ENCODE assay signal across 15 cellular contexts in the genomic region with DNA sequence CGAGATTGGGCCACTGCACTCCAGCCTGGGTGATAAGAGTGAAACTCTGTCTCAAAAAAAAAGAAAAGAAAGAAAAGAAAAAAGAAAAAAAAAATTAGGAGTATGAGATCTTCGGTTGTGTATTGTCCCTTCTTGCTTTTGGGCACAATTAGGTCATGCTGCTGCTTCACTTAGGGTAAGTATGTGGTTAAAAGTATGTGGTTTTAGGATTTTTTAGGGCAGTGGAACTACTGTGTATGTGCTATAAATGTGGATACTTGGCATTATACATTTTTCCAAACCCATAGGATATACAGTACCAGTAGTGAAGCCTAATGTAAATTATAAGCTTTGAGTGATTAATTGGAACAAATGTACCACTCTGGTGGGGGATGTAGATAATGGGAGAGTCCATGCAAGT. TPM values are rescaled to one million over a fixed set of nuclear protein-coding genes. Genes with fewer than 3 reads are reported as not detected.
A peak's percentile ranks its signal among the peaks of the same experiment; 100 is the strongest.
DNase-seq lines count a peak whose midpoint lies in the region; ATAC-seq and TF ChIP-seq lines count a peak whose summit lies in the region.
"Had no signal": no experiment of that assay in that cellular context is flagged by ENCODE, and none has a peak within 500 bp of the region (broad histone marks: within the 10 kb centered on the region; RNA-seq: fewer than 3 reads in every experiment).

No MANE protein-coding gene starts in this region.

- no peaks in the 10 kb centered on the region for H4K20me1 ChIP-seq in BLaER1
- no peaks in the 10 kb centered on the region for H4K20me1 ChIP-seq in DOHH2 (ENCODE audit: control insufficient read depth, insufficient read depth, low read depth, low read length)

- peaks cover 32% of the 10 kb centered on the region for H3F3A ChIP-seq in DOHH2 (ENCODE audit: control insufficient read depth, insufficient read depth)

- H3K9ac ChIP-seq in BLaER1 = no peak overlapping the region

- no peak for DNase-seq in activated CD4-positive, alpha-beta memory T cell treated with anti-CD3 and anti-CD28 coated beads, Interleukin-2, amount 10 ng/mL, durations not matched to agents 7 days and 5 days
- DNase-seq in immature natural killer cell = no peak
- DNase-seq in ACHN = no peak
- DNase-seq in AML-193 (lab: John Stamatoyannopoulos, UW) = no peak
- DNase-seq: activated CD8-positive, alpha-beta memory T cell treated with anti-CD3 and anti-CD28 coated beads, Interleukin-2, amount 50 U/mL, for 4 hours; KG1; left ventricle myocardium superior; NCI-H1048; NCI-H2029; NCI-H446 treated with DMSO at 0.1 percent for 48 hours; right cardiac atrium had no signal

- H3K27me3 Mint-ChIP-seq in activated CD4-positive, alpha-beta memory T cell treated with anti-CD3 and anti-CD28 coated beads, Interleukin-2, amount 10 ng/mL, durations not matched to agents 7 days and 5 days = no peaks in the 10 kb centered on the region
- peaks cover 2 to 4% (median 3%) of the 10 kb centered on the region in 3 donors for H3K27me3 Mint-ChIP-seq in immature natural killer cell (ENCODE audit: low read depth in 3 of 3)

- H3K4me1 ChIP-seq in BLaER1 (peaks cover 59% of the 10 kb centered on the region), DOHH2 (ENCODE audit: control insufficient read depth, low read length) (peaks cover 58% of the 10 kb centered on the region)

- peaks cover 14% of the 10 kb centered on the region for H3K9me3 Mint-ChIP-seq in activated CD4-positive, alpha-beta memory T cell treated with anti-CD3 and anti-CD28 coated beads, Interleukin-2, amount 10 ng/mL, durations not matched to agents 7 days and 5 days
- no peaks in the 10 kb centered on the region for H3K9me3 Mint-ChIP-seq in immature natural killer cell

- no peak overlapping the region for H3K4me3 Mint-ChIP-seq in activated CD4-positive, alpha-beta memory T cell treated with anti-CD3 and anti-CD28 coated beads, Interleukin-2, amount 10 ng/mL, durations not matched to agents 7 days and 5 days
- peak overlapping the region in 4 of 5 donors; percentile 51 to 80 (median 70) for H3K4me3 Mint-ChIP-seq in immature natural killer cell

- in situ Hi-C loops in ACHN (cut with HindIII; ENCODE audit: low pct_ligation_motif_present, low pct_unique_long_range_greater_than_20kb, low sequenced_read_pairs) = no loop called here

- H3K27ac Mint-ChIP-seq in activated CD4-positive, alpha-beta memory T cell treated with anti-CD3 and anti-CD28 coated beads, Interleukin-2, amount 10 ng/mL, durations not matched to agents 7 days and 5 days = peak overlapping the region; percentile 90
- peak overlapping the region; percentile 90 to 98 (median 92) for H3K27ac Mint-ChIP-seq in immature natural killer cell

- H3K36me3 Mint-ChIP-seq in activated CD4-positive, alpha-beta memory T cell treated with anti-CD3 and anti-CD28 coated beads, Interleukin-2, amount 10 ng/mL, durations not matched to agents 7 days and 5 days (ENCODE audit: low read depth) = peaks cover 10% of the 10 kb centered on the region
- H3K36me3 Mint-ChIP-seq in immature natural killer cell = no peaks in the 10 kb centered on the region

- H3K4me2 ChIP-seq in BLaER1 (peak overlapping the region; percentile 65; the same call in 1 of the 2 replicates), DOHH2 (ENCODE audit: low read length) (peak overlapping the region; percentile 51)

- peaks cover 60% of the 10 kb centered on the region for H3K4me1 Mint-ChIP-seq in activated CD4-positive, alpha-beta memory T cell treated with anti-CD3 and anti-CD28 coated beads, Interleukin-2, amount 10 ng/mL, durations not matched to agents 7 days and 5 days
- peaks cover 68 to 69% of the 10 kb centered on the region in 2 donors for H3K4me1 Mint-ChIP-seq in immature natural killer cell

- H3K9me3 ChIP-seq in BLaER1 (peaks cover 22% of the 10 kb centered on the region), DOHH2 (ENCODE audit: control insufficient read depth, insufficient read depth, low read length) (peaks cover 7% of the 10 kb centered on the region; the same call in 1 of the 2 replicates)

- H3K36me3 ChIP-seq in BLaER1 (peaks cover 21% of the 10 kb centered on the region), DOHH2 (ENCODE audit: control insufficient read depth, low read length) (no peaks in the 10 kb centered on the region)

- no peak overlapping the region for H3K27ac ChIP-seq in BLaER1
- H3K27ac ChIP-seq in DOHH2 (ENCODE audit: low read depth, low read length) = peak overlapping the region; percentile 86

- H3K27me3 ChIP-seq in BLaER1 (no peaks in the 10 kb centered on the region), DOHH2 (ENCODE audit: control insufficient read depth, low read length) (no peaks in the 10 kb centered on the region)

- POLR2A ChIA-PET in activated CD4-positive, alpha-beta memory T cell treated with anti-CD3 and anti-CD28 coated beads, Interleukin-2, amount 10 ng/mL, durations not matched to agents 7 days and 5 days (lab: Charles Lee) = interaction anchor here (1.1 to 2.6 kb wide), 5 partner anchors 11 to 175 kb away, joined by 3 to 14 read pairs (median 4); a partner anchor contains a TSS

- CTCF ChIA-PET in activated CD4-positive, alpha-beta memory T cell treated with anti-CD3 and anti-CD28 coated beads, Interleukin-2, amount 10 ng/mL, durations not matched to agents 7 days and 5 days (lab: Charles Lee) = interaction anchor here (1.1 to 5.1 kb wide), 4 partner anchors 12 to 201 kb away, joined by 4 to 81 read pairs (median 4); no protein-coding TSS in a partner anchor

- ATAC-seq in HG03135 (IDR thresholded peaks at IDR 0.05; ENCODE audit: unreplicated experiment) (no peak), GM21526 (IDR thresholded peaks at IDR 0.05; ENCODE audit: low FRiP score, unreplicated experiment) (no peak)
- ATAC-seq: left ventricle myocardium superior, right cardiac atrium had no signal

- TF ChIP-seq CTCF in DOHH2 (IDR thresholded peaks at IDR 0.05; ENCODE audit: low read depth, low read length, poor library complexity, severe bottlenecking) = no peak

- H3K4me3 ChIP-seq in BLaER1 (no peak overlapping the region), DOHH2 (ENCODE audit: low read length) (peak overlapping the region; percentile 33)

- no peaks in the 10 kb centered on the region for H3K79me2 ChIP-seq in DOHH2 (ENCODE audit: control insufficient read depth, low read length)

- H3K9me2 ChIP-seq in DOHH2 (replicated peaks; ENCODE audit: control insufficient read depth, low read length) = no peaks in the 10 kb centered on the region

RNA-seq across cellular contexts. Expression of a gene that starts 31.2 kb away (rescaled TPM):
- total RNA-seq in activated CD4-positive, alpha-beta memory T cell treated with anti-CD3 and anti-CD28 coated beads, Interleukin-2, amount 10 ng/mL, durations not matched to agents 7 days and 5 days = not detected
- polyA plus RNA-seq in immature natural killer cell = not detected
